ENCODE assay signal across 15 cellular contexts in genomic region chr16:6019490-6019991, GRCh38.
DNase-seq lines count a peak whose midpoint lies in the region; ATAC-seq and TF ChIP-seq lines count a peak whose summit lies in the region.
"Had no signal": no experiment of that assay in that cellular context is flagged by ENCODE, and none has a peak within 500 bp of the region (broad histone marks: within the 10 kb centered on the region; RNA-seq: fewer than 3 reads in every experiment).

No MANE protein-coding gene starts in this region.

- no peak overlapping the region for H3K27ac ChIP-seq in GM23248

- no peak overlapping the region for H2AFZ ChIP-seq in GM23248

- H3F3A ChIP-seq in GM23248 (ENCODE audit: insufficient read depth), result no peaks in the 10 kb centered on the region

- no peak overlapping the region for H3K4me2 ChIP-seq in GM23248 (ENCODE audit: unreplicated experiment)

- H3K9me3 ChIP-seq in ES-I3 (ENCODE audit: control insufficient read depth, insufficient read depth, low read length), result no peaks in the 10 kb centered on the region
- no peaks in the 10 kb centered on the region for H3K9me3 ChIP-seq in NT2/D1 (ENCODE audit: insufficient read depth, low read length)
- no peaks in the 10 kb centered on the region for H3K9me3 ChIP-seq in GM23248 (ENCODE audit: low read depth)

- ATAC-seq in HG03097 (IDR thresholded peaks at IDR 0.05; ENCODE audit: low FRiP score, unreplicated experiment) (no peak), GM21529 (IDR thresholded peaks at IDR 0.05; ENCODE audit: unreplicated experiment) (no peak)
- ATAC-seq: PC-3 had no signal

- H3K36me3 ChIP-seq in ES-I3 (ENCODE audit: insufficient read depth, low read length), result no peaks in the 10 kb centered on the region
- H3K36me3 ChIP-seq in NT2/D1 (ENCODE audit: insufficient read depth, insufficient read length, low read length), result no peaks in the 10 kb centered on the region
- H3K36me3 ChIP-seq in GM23248 (ENCODE audit: low read depth), result no peaks in the 10 kb centered on the region

- H3K4me1 ChIP-seq in ES-I3 (ENCODE audit: insufficient read depth, low read length) (no peaks in the 10 kb centered on the region), NT2/D1 (ENCODE audit: insufficient read depth, insufficient read length) (no peaks in the 10 kb centered on the region), GM23248 (ENCODE audit: insufficient read depth) (no peaks in the 10 kb centered on the region)

- H3K9ac ChIP-seq in ES-I3 (ENCODE audit: low read depth, low read length) (peak overlapping the region; percentile 51), NT2/D1 (ENCODE audit: insufficient read length, low read depth) (peak overlapping the region; percentile 73), GM23248 (no peak overlapping the region)

- H3K4me3 Mint-ChIP-seq in endothelial cell (ENCODE audit: unreplicated experiment) (no peak overlapping the region), nephron progenitor cell (peak overlapping the region; percentile 72)
- H3K4me3 Mint-ChIP-seq: IgD-negative memory B cell had no signal

- H3K27me3 ChIP-seq in NT2/D1 (ENCODE audit: insufficient read depth, insufficient read length) (peaks cover 56% of the 10 kb centered on the region), GM23248 (replicated peaks; ENCODE audit: insufficient read depth) (no peaks in the 10 kb centered on the region)

- 6 to 7% methylated on average over 39 to 50 of the region's 50 CpGs for WGBS in GM23248 (ENCODE audit: low coverage in 1 of 2, low lambda C conversion rate in 2 of 2, missing lambda C conversion rate in 2 of 2), 2 experiments

- H3K36me3 Mint-ChIP-seq in endothelial cell (ENCODE audit: low read depth, unreplicated experiment) (no peaks in the 10 kb centered on the region), nephron progenitor cell (ENCODE audit: low read depth) (no peaks in the 10 kb centered on the region)

- peak overlapping the region; percentile 64 for H3K4me3 ChIP-seq in NT2/D1 (ENCODE audit: insufficient read length, low read depth)
- no peak overlapping the region for H3K4me3 ChIP-seq in GM23248

- H4K20me1 ChIP-seq in GM23248 (ENCODE audit: insufficient read depth), result no peaks in the 10 kb centered on the region

- H3K27me3 Mint-ChIP-seq in endothelial cell (ENCODE audit: unreplicated experiment) (peaks cover 6% of the 10 kb centered on the region), nephron progenitor cell (ENCODE audit: low read depth, poor library complexity) (peaks cover 88% of the 10 kb centered on the region)

- in situ Hi-C loops in GM23248 (cut with MboI), result no loop called here

- no peaks in the 10 kb centered on the region for H3K79me2 ChIP-seq in GM23248 (ENCODE audit: insufficient read depth)

- H3K4me1 Mint-ChIP-seq in endothelial cell (ENCODE audit: unreplicated experiment), result no peaks in the 10 kb centered on the region
- peaks cover 27% of the 10 kb centered on the region for H3K4me1 Mint-ChIP-seq in nephron progenitor cell

- no peaks in the 10 kb centered on the region for H3K9me3 Mint-ChIP-seq in endothelial cell (ENCODE audit: unreplicated experiment)
- H3K9me3 Mint-ChIP-seq in nephron progenitor cell, result no peaks in the 10 kb centered on the region

- no peaks in the 10 kb centered on the region for H3K9me2 ChIP-seq in GM23248 (ENCODE audit: insufficient read depth)

- H3K27ac Mint-ChIP-seq in endothelial cell (ENCODE audit: unreplicated experiment), result no peak overlapping the region
- H3K27ac Mint-ChIP-seq in nephron progenitor cell, result no peak overlapping the region

- TF ChIP-seq CTCF in endothelial cell (IDR thresholded peaks at IDR 0.05; ENCODE audit: unreplicated experiment) (no peak), nephron progenitor cell (IDR thresholded peaks at IDR 0.05) (no peak)

- peak; percentile 23 for DNase-seq in NT2/D1 (ENCODE audit: low read depth, low spot score)
- DNase-seq in endothelial cell (ENCODE audit: low spot score), result peak; percentile 38
- peak; percentile 71 for DNase-seq in nephron progenitor cell
- DNase-seq in COLO829 (ENCODE audit: low spot score), result no peak
- DNase-seq in GM23248, result no peak
- DNase-seq: activated CD4-positive, alpha-beta T cell treated with anti-CD3 and anti-CD28 coated beads for 48 hours; activated naive CD4-positive, alpha-beta T cell treated with anti-CD3 and anti-CD28 coated beads, Interleukin-2, amount 50 U/mL, for 16 hours; effector CD8-positive, alpha-beta T cell; NCI-H187 treated with DMSO at 0.1 percent for 48 hours; NCI-H510A treated with DMSO at 0.1 percent for 48 hours; PC-3 had no signal

Comparison
In these comparisons a context has a peak if more than half of its experiments do, and no peak if none do; other contexts are left out.
1. DNase-seq: peak in NT2/D1 (single experiment), endothelial cell (single experiment) and nephron progenitor cell (single experiment); none in COLO829 (single experiment) and GM23248 (single experiment).